Comparison of ENCODE assay signal across 15 cellular contexts in the genomic region with DNA sequence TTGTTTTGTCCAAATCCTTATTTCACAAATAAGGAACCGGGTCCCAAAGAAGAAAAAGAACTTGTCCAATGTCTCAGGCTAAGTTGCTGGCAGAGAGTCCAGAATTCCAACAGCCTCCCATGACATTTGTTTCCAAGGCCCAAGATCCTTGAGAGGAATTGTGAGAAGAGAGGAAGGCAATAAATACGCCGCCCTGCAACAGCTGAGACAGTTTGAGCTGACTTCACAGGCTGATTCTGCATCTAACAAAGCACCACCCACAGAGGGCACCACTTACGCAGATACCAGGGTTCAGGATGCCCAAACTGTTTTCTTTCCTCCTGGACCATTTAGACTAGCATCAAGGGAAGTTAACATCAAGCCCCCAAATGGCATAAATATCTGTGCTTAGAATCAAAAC.
DNase-seq lines count a peak whose midpoint lies in the region; ATAC-seq and TF ChIP-seq lines count a peak whose summit lies in the region.
"Had no signal": no experiment of that assay in that cellular context is flagged by ENCODE, and none has a peak within 500 bp of the region (broad histone marks: within the 10 kb centered on the region; RNA-seq: fewer than 3 reads in every experiment).

No MANE protein-coding gene starts in this region.

- no peaks in the 10 kb centered on the region for H3K9me3 ChIP-seq in WERI-Rb-1 (ENCODE audit: severe bottlenecking)
- H3K9me3 ChIP-seq: pancreas had no signal

- no peak for ATAC-seq in HG02763 (IDR thresholded peaks at IDR 0.05; ENCODE audit: unreplicated experiment)
- ATAC-seq in HG02623 (IDR thresholded peaks at IDR 0.05; ENCODE audit: unreplicated experiment), result no peak
- ATAC-seq: heart left ventricle, pancreas had no signal

- H3K27ac ChIP-seq in WERI-Rb-1, result no peak overlapping the region
- H3K27ac ChIP-seq: heart left ventricle, pancreas had no signal

- POLR2A ChIA-PET in BJ (lab: Charles Lee), result no interaction called here

- H3K36me3 ChIP-seq in BJ (ENCODE audit: control insufficient read depth, insufficient read depth, low read length), result no peaks in the 10 kb centered on the region
- H3K36me3 ChIP-seq in WERI-Rb-1, result no peaks in the 10 kb centered on the region
- H3K36me3 ChIP-seq: heart left ventricle, pancreas had no signal

- H3K4me3 ChIP-seq in BJ (ENCODE audit: low read depth, low read length) (no peak overlapping the region), WERI-Rb-1 (ENCODE audit: low read depth, low read length) (no peak overlapping the region)
- H3K4me3 ChIP-seq: heart left ventricle, lung, pancreas had no signal

- DNase-seq in BJ (ENCODE audit: low read depth) (no peak), HCEC 1CT (peak; percentile 37), WERI-Rb-1 (peak; percentile 25), iPS DF 4.7 (ENCODE audit: extremely low read depth, low spot score) (peak; percentile 11), AML-193 (lab: John Stamatoyannopoulos, UW) (no peak), NOMO-1 treated with dmso at 0.1 percent for 144 hours (lab: John Stamatoyannopoulos, UW; ENCODE audit: unreplicated experiment) (no peak)
- DNase-seq: activated naive CD8-positive, alpha-beta T cell treated with anti-CD3 and anti-CD28 coated beads, Interleukin-2, amount 10 ng/mL, durations not matched to agents 7 days and 5 days; heart left ventricle; NCI-H1436 treated with DMSO at 0.1 percent for 48 hours; pancreas; stimulated activated CD4-positive, alpha-beta T cell treated with anti-CD3 and anti-CD28 coated beads, Interleukin-2, amount 100 ng/mL, for 48 hours; T-helper 9 cell had no signal

- H3K27me3 ChIP-seq in BJ (ENCODE audit: control insufficient read depth, insufficient read depth, low read length) (no peaks in the 10 kb centered on the region), WERI-Rb-1 (ENCODE audit: insufficient read depth, low read depth, severe bottlenecking) (no peaks in the 10 kb centered on the region)
- H3K27me3 ChIP-seq: pancreas had no signal

- CTCF ChIA-PET in BJ (lab: Yijun Ruan, JAX), result interaction anchor here (1.2 to 2.1 kb wide), 3 partner anchors 77 to 137 kb away, joined by 3 to 10 read pairs (median 3); no protein-coding TSS in a partner anchor

- peak; percentile 27 for TF ChIP-seq CTCF in BJ (IDR thresholded peaks at IDR 0.05; ENCODE audit: insufficient read depth, low read depth, low read length)
- peak; percentile 64 for TF ChIP-seq CTCF in WERI-Rb-1 (IDR thresholded peaks at IDR 0.05; ENCODE audit: low read depth, low read length)

Comparison
In these comparisons a context has a peak if more than half of its experiments do, and no peak if none do; other contexts are left out.
1. DNase-seq: peak in HCEC 1CT (single experiment), WERI-Rb-1 (single experiment) and iPS DF 4.7 (single experiment); none in BJ (single experiment), AML-193 (0 of 2) and NOMO-1 treated with dmso at 0.1 percent for 144 hours (single experiment).